In genomic region chr19:47273313-47274070, GRCh38 we compare ENCODE assay signal across 8 cellular contexts. TPM values are rescaled to one million over a fixed set of nuclear protein-coding genes. Genes with fewer than 3 reads are reported as not detected.
DNase-seq lines count a peak whose midpoint lies in the region; ATAC-seq and TF ChIP-seq lines count a peak whose summit lies in the region.

No MANE protein-coding gene starts in this region.

- peak overlapping the region; percentile 100 for H3K4me3 Mint-ChIP-seq in CD4-positive, alpha-beta T cell
- peak overlapping the region; percentile 86 for H3K4me3 Mint-ChIP-seq in mesothelial cell of epicardium

- peak; percentile 82 to 89 (median 87) for DNase-seq in CD4-positive, alpha-beta T cell
- DNase-seq in HK-2 (ENCODE audit: unreplicated experiment), result peak; percentile 89
- DNase-seq in NOMO-1 (lab: John Stamatoyannopoulos, UW; ENCODE audit: unreplicated experiment in 2 of 2), result peak; percentile 89 to 90
- DNase-seq in activated CD8-positive, alpha-beta memory T cell treated with anti-CD3 and anti-CD28 coated beads, Interleukin-2, amount 50 U/mL, for 1 hour (ENCODE audit: extremely low read depth), result peak; percentile 71
- peak; percentile 84 to 90 for DNase-seq in mesothelial cell of epicardium (ENCODE audit: low spot score in 2 of 2, unreplicated experiment in 2 of 2)
- peak; percentile 56 for DNase-seq in stimulated activated CD8-positive, alpha-beta memory T cell treated with anti-CD3 and anti-CD28 coated beads, Interleukin-15, amount 100 ng/mL, for 24 hours (ENCODE audit: low read depth)

- peaks cover 6% of the 10 kb centered on the region for H3K36me3 ChIP-seq in endocrine pancreas (ENCODE audit: control insufficient read depth, insufficient read depth, low read length)

- peak overlapping the region; percentile 97 for H3K9ac ChIP-seq in endocrine pancreas (ENCODE audit: control insufficient read depth, insufficient read depth, low read length)

- peak overlapping the region; percentile 92 for H3K27ac ChIP-seq in CD4-positive, alpha-beta T cell (ENCODE audit: low read depth, low read length)

- POLR2A ChIA-PET in CD4-positive, alpha-beta T cell (lab: Charles Lee), result interaction anchor here (0.7 to 3.1 kb wide), 19 partner anchors 14 to 1720 kb away, joined by 3 to 124 read pairs (median 7); partner anchors contain the start of genes CCDC9, DHX34, GYS1 and KPTN

- no peaks in the 10 kb centered on the region for H3K27me3 Mint-ChIP-seq in CD4-positive, alpha-beta T cell
- no peaks in the 10 kb centered on the region for H3K27me3 Mint-ChIP-seq in mesothelial cell of epicardium (ENCODE audit: low read depth)

- H3K9me3 Mint-ChIP-seq in CD4-positive, alpha-beta T cell, result no peaks in the 10 kb centered on the region
- H3K9me3 Mint-ChIP-seq in mesothelial cell of epicardium, result no peaks in the 10 kb centered on the region

- H3K4me3 ChIP-seq in endocrine pancreas (ENCODE audit: control insufficient read depth, insufficient read depth, low read length), result peak overlapping the region; percentile 52

- no peaks in the 10 kb centered on the region for H3K4me1 ChIP-seq in endocrine pancreas (ENCODE audit: control insufficient read depth, insufficient read depth, low read length)

- H3K27ac Mint-ChIP-seq in CD4-positive, alpha-beta T cell, result peak overlapping the region; percentile 99
- peak overlapping the region; percentile 100 for H3K27ac Mint-ChIP-seq in mesothelial cell of epicardium

- ATAC-seq in CD4-positive, alpha-beta T cell (ENCODE audit: poor library complexity), result peak; percentile 63
- ATAC-seq in GM19438 (IDR thresholded peaks at IDR 0.05; ENCODE audit: low read depth, unreplicated experiment), result peak; percentile 55

- peaks cover 28% of the 10 kb centered on the region for H3K4me1 Mint-ChIP-seq in CD4-positive, alpha-beta T cell (ENCODE audit: low read depth)
- H3K4me1 Mint-ChIP-seq in mesothelial cell of epicardium, result peaks cover 23% of the 10 kb centered on the region

- H3K36me3 Mint-ChIP-seq in CD4-positive, alpha-beta T cell (ENCODE audit: low read depth), result peaks cover 52% of the 10 kb centered on the region
- H3K36me3 Mint-ChIP-seq in mesothelial cell of epicardium, result peaks cover 15% of the 10 kb centered on the region

- no peaks in the 10 kb centered on the region for H3K9me3 ChIP-seq in CD4-positive, alpha-beta T cell (ENCODE audit: control insufficient read depth, low read length)
- H3K9me3 ChIP-seq in endocrine pancreas (ENCODE audit: control insufficient read depth, low read length), result no peaks in the 10 kb centered on the region

- no peaks in the 10 kb centered on the region for H3K27me3 ChIP-seq in CD4-positive, alpha-beta T cell (ENCODE audit: control insufficient read depth, insufficient read depth, low read length)
- H3K27me3 ChIP-seq in endocrine pancreas (ENCODE audit: control insufficient read depth, insufficient read depth, low read length), result no peaks in the 10 kb centered on the region

- no peak for TF ChIP-seq CTCF in CD4-positive, alpha-beta T cell (IDR thresholded peaks at IDR 0.05)
- no peak for TF ChIP-seq CTCF in mesothelial cell of epicardium (IDR thresholded peaks at IDR 0.05; ENCODE audit: unreplicated experiment)

- intact Hi-C loops in CD4-positive, alpha-beta T cell (cut with DNase I, micrococcal nuclease), result loop anchor here (1.0 to 10.0 kb wide), 7 partner anchors 16 to 669 kb away; partner anchors contain the start of genes BICRA (in 1 of the 2), CALM3 (in 1 of the 2), CCDC9 (in 1 of the 2) and DHX34 (in 1 of the 2)

- CTCF ChIA-PET in CD4-positive, alpha-beta T cell (lab: Charles Lee), result interaction anchor here (0.6 to 1.2 kb wide), 3 partner anchors 11 to 27 kb away, joined by 3 read pairs; no protein-coding TSS in a partner anchor

RNA-seq across cellular contexts. Expression of gene INAFM1, which starts 1.2 kb away (rescaled TPM):
- 10 to 100 TPM; 16.9 to 19.3 TPM for total RNA-seq in CD4-positive, alpha-beta T cell
- 24.4 to 25.1 TPM (median 24.6 TPM) in 3 replicates for total RNA-seq in mesothelial cell of epicardium

RNA-seq across cellular contexts. Expression of gene CCDC9, which starts 17.2 kb away (rescaled TPM):
- total RNA-seq in CD4-positive, alpha-beta T cell, result 10 to 100 TPM; 68.5 to 74.3 TPM
- 45.6 to 49.2 TPM (median 46.8 TPM) in 3 replicates for total RNA-seq in mesothelial cell of epicardium

RNA-seq across cellular contexts. Expression of gene C5AR1, which starts 36.2 kb away (rescaled TPM):
- total RNA-seq in CD4-positive, alpha-beta T cell, result 1 to 10 TPM; 4.4 to 5.8 TPM
- total RNA-seq in mesothelial cell of epicardium, result 0.47 to 1.2 TPM (median 0.98 TPM) in 3 replicates

RNA-seq across cellular contexts. Expression of gene BBC3, which starts 42.5 kb away (rescaled TPM):
- total RNA-seq in CD4-positive, alpha-beta T cell, result 10 to 100 TPM; 39.8 to 42.1 TPM
- 19.1 to 19.6 TPM (median 19.5 TPM) in 3 replicates for total RNA-seq in mesothelial cell of epicardium

RNA-seq across cellular contexts. Expression of gene C5AR2, which starts 58.5 kb away (rescaled TPM):
- under 1 TPM; 0.06 to 0.19 TPM for total RNA-seq in CD4-positive, alpha-beta T cell
- total RNA-seq in mesothelial cell of epicardium, result not detected in 3 replicates

Comparison
In these comparisons a context has a peak if more than half of its experiments do, and no peak if none do; other contexts are left out.
1. Peak in every context shown above with its lines: DNase-seq, ATAC-seq, H3K4me3 ChIP-seq and H3K27ac ChIP-seq.